Comparison of ENCODE assay signal across 9 cellular contexts in genomic region chr11:61488651-61489291, GRCh38. TPM values are rescaled to one million over a fixed set of nuclear protein-coding genes. Genes with fewer than 3 reads are reported as not detected.
A peak's percentile ranks its signal among the peaks of the same experiment; 100 is the strongest.
DNase-seq lines count a peak whose midpoint lies in the region; ATAC-seq and TF ChIP-seq lines count a peak whose summit lies in the region.
"Had no signal": no experiment of that assay in that cellular context is flagged by ENCODE, and none has a peak within 500 bp of the region (broad histone marks: within the 10 kb centered on the region; RNA-seq: fewer than 3 reads in every experiment).

No MANE protein-coding gene starts in this region.

- peaks cover 4% of the 10 kb centered on the region for H3K27me3 ChIP-seq in osteoblast (ENCODE audit: insufficient read depth, low read length)

- no peaks in the 10 kb centered on the region for H3K36me3 ChIP-seq in osteoblast (ENCODE audit: insufficient read depth, low read length)

- peaks cover 7% of the 10 kb centered on the region for H4K20me1 ChIP-seq in osteoblast (ENCODE audit: insufficient read depth, low read length)

- H3K27ac Mint-ChIP-seq in Calu3 (ENCODE audit: unreplicated experiment): no peak overlapping the region

- no peak for TF ChIP-seq CTCF in Calu3 (IDR thresholded peaks at IDR 0.05; ENCODE audit: unreplicated experiment)
- TF ChIP-seq CTCF in fibroblast of the aortic adventitia (IDR thresholded peaks at IDR 0.05; ENCODE audit: insufficient read depth, low read length): no peak
- TF ChIP-seq CTCF in osteoblast (IDR thresholded peaks at IDR 0.05; ENCODE audit: extremely low read depth, low read depth, low read length): no peak

- H3K27me3 Mint-ChIP-seq in Calu3 (ENCODE audit: unreplicated experiment): peaks cover 60% of the 10 kb centered on the region

- H3K4me3 ChIP-seq in fibroblast of the aortic adventitia (ENCODE audit: low read depth, low read length) (no peak overlapping the region), osteoblast (ENCODE audit: insufficient read depth, low read length) (peak overlapping the region; percentile 55)

- H3K4me1 ChIP-seq in osteoblast (ENCODE audit: insufficient read depth, low read length): peaks cover 21% of the 10 kb centered on the region

- no peaks in the 10 kb centered on the region for H3K9me3 Mint-ChIP-seq in Calu3 (ENCODE audit: low read depth, unreplicated experiment)

- no peak for ATAC-seq in HG02588 (IDR thresholded peaks at IDR 0.05; ENCODE audit: unreplicated experiment)

- no peaks in the 10 kb centered on the region for H3K36me3 Mint-ChIP-seq in Calu3 (ENCODE audit: insufficient read depth, unreplicated experiment)

- peak overlapping the region; percentile 77 for H3K4me2 ChIP-seq in osteoblast (ENCODE audit: insufficient read depth, low read length)

- CTCF ChIA-PET in Calu3 (lab: Charles Lee): interaction anchor here (1.0 to 1.9 kb wide), 3 partner anchors 29 to 139 kb away, joined by 3 to 6 read pairs (median 3); no protein-coding TSS in a partner anchor

- no peak overlapping the region for H3K27ac ChIP-seq in osteoblast (ENCODE audit: low read depth, low read length)

- no TSS peak for BruUV-seq in Calu3 (replicated peaks; lab: Mats Ljungman, UMichigan)

- H3K4me3 Mint-ChIP-seq in Calu3 (ENCODE audit: low read depth, unreplicated experiment): peak overlapping the region; percentile 52

- intact Hi-C loops in Calu3 (cut with micrococcal nuclease; ENCODE audit: unreplicated experiment): no loop called here

- no peaks in the 10 kb centered on the region for H3K79me2 ChIP-seq in osteoblast (ENCODE audit: insufficient read depth, low read length)

- H2AFZ ChIP-seq in osteoblast (ENCODE audit: low read length): peak overlapping the region; percentile 66

- DNase-seq in Calu3: peak; percentile 27
- DNase-seq in fibroblast of the aortic adventitia (ENCODE audit: low read depth): peak; percentile 57
- DNase-seq in osteoblast (ENCODE audit: insufficient read length, low spot score, missing footprints): peak; percentile 91
- DNase-seq in HCEC 1CT: no peak
- no peak for DNase-seq in activated CD8-positive, alpha-beta memory T cell treated with anti-CD3 and anti-CD28 coated beads for 24 hours
- no peak for DNase-seq in T-helper 2 cell
- DNase-seq: NCI-H2227 treated with DMSO at 0.1 percent for 48 hours had no signal

- H3K4me1 Mint-ChIP-seq in Calu3 (ENCODE audit: low read depth, unreplicated experiment): peaks cover 18% of the 10 kb centered on the region

- no peaks in the 10 kb centered on the region for H3K9me3 ChIP-seq in osteoblast (ENCODE audit: low read depth, low read length)

TF ChIP-seq in PFSK-1, 5 proteins besides CTCF, POLR2A, EP300 and RAD21:
- TF ChIP-seq POLR2AphosphoS5 (IDR thresholded peaks at IDR 0.05; ENCODE audit: low read depth, low read length) (peak; percentile 85), SIN3A (IDR thresholded peaks at IDR 0.05; ENCODE audit: borderline replicate concordance, insufficient read depth, low read length) (no peak; the same call in 1 of the 2 replicates), TAF1 (IDR thresholded peaks at IDR 0.05; ENCODE audit: borderline replicate concordance, insufficient read depth, low read length) (no peak), FOXP2 (optimal IDR thresholded peaks at IDR 0.05; ENCODE audit: borderline replicate concordance, extremely low read depth, extremely low read length, insufficient read depth) (peak; percentile 90), REST (IDR thresholded peaks at IDR 0.05; ENCODE audit: insufficient read depth in 1 of 2, low read depth in 2 of 2, low read length in 2 of 2) (peak in 1 of 2 experiments; percentile 49; a peak in 2 of 4 replicates)

RNA-seq across cellular contexts. Expression of gene LRRC10B, which starts 19.8 kb away (rescaled TPM):
- not detected in 2 replicates for total RNA-seq in Calu3 (2022)
- polyA plus RNA-seq in PFSK-1 (2012; ENCODE audit: insufficient read length, low read depth): not detected
- total RNA-seq in fibroblast of the aortic adventitia (ENCODE audit: low replicate concordance): 0.27 TPM in 1 of 2 replicates, not detected in the other
- total RNA-seq in osteoblast: under 0.01 TPM in 2 replicates

RNA-seq across cellular contexts. Expression of gene SDHAF2, which starts 58.8 kb away (rescaled TPM):
- total RNA-seq in Calu3 (2022): 41.9 and 42.1 TPM in 2 replicates
- 47.9 TPM for polyA plus RNA-seq in PFSK-1 (2012; ENCODE audit: insufficient read length, low read depth)
- total RNA-seq in fibroblast of the aortic adventitia (ENCODE audit: low replicate concordance): 51.5 and 67.4 TPM in 2 replicates
- 37.7 and 46.3 TPM in 2 replicates for total RNA-seq in osteoblast

RNA-seq across cellular contexts. Expression of gene CPSF7, which starts 59.0 kb away (rescaled TPM):
- 86.6 and 96.3 TPM in 2 replicates for total RNA-seq in Calu3 (2022)
- 53.8 TPM for polyA plus RNA-seq in PFSK-1 (2012; ENCODE audit: insufficient read length, low read depth)
- 26.6 and 33.8 TPM in 2 replicates for total RNA-seq in fibroblast of the aortic adventitia (ENCODE audit: low replicate concordance)
- total RNA-seq in osteoblast: 29.0 and 29.2 TPM in 2 replicates

Comparison
In these comparisons a context has a peak if more than half of its experiments do, and no peak if none do; other contexts are left out.
1. DNase-seq: peak in Calu3 (single experiment), fibroblast of the aortic adventitia (single experiment) and osteoblast (single experiment); none in HCEC 1CT (single experiment), activated CD8-positive, alpha-beta memory T cell treated with anti-CD3 and anti-CD28 coated beads for 24 hours (single experiment) and T-helper 2 cell (0 of 5).